8 cellular contexts compared by ENCODE assay signal in genomic region chr1:23424171-23424959, GRCh38. TPM values are rescaled to one million over a fixed set of nuclear protein-coding genes. Genes with fewer than 3 reads are reported as not detected.
DNase-seq lines count a peak whose midpoint lies in the region; ATAC-seq, FAIRE-seq and TF ChIP-seq lines count a peak whose summit lies in the region.

Gene TCEA3 (minus strand): TSS chr1:23424748. CDS start chr1:23424633, 115 bp downstream.

- H3K36me3 ChIP-seq in astrocyte (ENCODE audit: insufficient read depth, low read length), result no peaks in the 10 kb centered on the region

- H3K36me3 Mint-ChIP-seq in astrocyte (ENCODE audit: low read depth, unreplicated experiment) (peaks cover 28% of the 10 kb centered on the region), immature natural killer cell (peaks cover 0 to 6% (median 0%) of the 10 kb centered on the region in 3 donors)

- H3K4me3 Mint-ChIP-seq in astrocyte (ENCODE audit: unreplicated experiment) (peak within 1 kb of the TSS; percentile 79), immature natural killer cell (peak within 1 kb of the TSS; percentile 65 to 83 (median 72))

- H3K4me2 ChIP-seq in astrocyte (ENCODE audit: low read length), result peak within 1 kb of the TSS; percentile 89

- H3K27me3 Mint-ChIP-seq in astrocyte (ENCODE audit: low read depth, unreplicated experiment) (peaks cover 61% of the 10 kb centered on the region), immature natural killer cell (ENCODE audit: low read depth in 3 of 3) (peaks cover 4 to 14% (median 9%) of the 10 kb centered on the region in 3 donors)

- H3K4me1 Mint-ChIP-seq in astrocyte (ENCODE audit: low read depth, unreplicated experiment) (peaks cover 4% of the 10 kb centered on the region), immature natural killer cell (peaks cover 20 to 29% of the 10 kb centered on the region in 2 donors)

- no peak within 1 kb of the TSS for H3K27ac ChIP-seq in astrocyte (ENCODE audit: low read depth, low read length)

- H3K79me2 ChIP-seq in astrocyte (ENCODE audit: insufficient read depth, low read length), result no peaks in the 10 kb centered on the region

- ATAC-seq in GM21528 (IDR thresholded peaks at IDR 0.05; ENCODE audit: low FRiP score, unreplicated experiment) (no peak), GM21786 (IDR thresholded peaks at IDR 0.05; ENCODE audit: unreplicated experiment) (no peak), GM21360 (IDR thresholded peaks at IDR 0.05; ENCODE audit: unreplicated experiment) (no peak)

- TF ChIP-seq CTCF in AG10803 (conservative IDR thresholded peaks at IDR 0.05; ENCODE audit: low read length) (no peak), astrocyte (IDR thresholded peaks at IDR 0.05; ENCODE audit: insufficient read depth, low read depth, low read length) (no peak)

- H3K4me1 ChIP-seq in astrocyte (ENCODE audit: insufficient read depth, low read length), result peaks cover 17% of the 10 kb centered on the region

- no peaks in the 10 kb centered on the region for H4K20me1 ChIP-seq in astrocyte (ENCODE audit: insufficient read depth, low read length)

- H3K4me3 ChIP-seq in AG10803 (ENCODE audit: low read length), result peak within 1 kb of the TSS; percentile 69
- H3K4me3 ChIP-seq in astrocyte (ENCODE audit: insufficient read depth, low read depth, low read length), result peak within 1 kb of the TSS; percentile 54

- no peak for FAIRE-seq in astrocyte (lab: Jason Lieb, UNC)

- no peaks in the 10 kb centered on the region for H3K9me3 ChIP-seq in astrocyte (ENCODE audit: insufficient read depth, low read depth, low read length)

- H3K9me3 Mint-ChIP-seq in astrocyte (ENCODE audit: unreplicated experiment), result peaks cover 3% of the 10 kb centered on the region
- no peaks in the 10 kb centered on the region for H3K9me3 Mint-ChIP-seq in immature natural killer cell

- DNase-seq in AG10803 (ENCODE audit: low read depth) (peak; percentile 19), NCI-H2227 treated with DMSO at 0.1 percent for 48 hours (lab: John Stamatoyannopoulos, UW) (peak; percentile 58), astrocyte (ENCODE audit: low read depth) (no peak), immature natural killer cell (peak in 1 of 3 donors; percentile 3)
- DNase-seq in stimulated activated CD4-positive, alpha-beta T cell treated with anti-CD3 and anti-CD28 coated beads, Interleukin-4, amount 100 ng/mL, for 24 hours, result peak; percentile 11

- H3K27me3 ChIP-seq in astrocyte (ENCODE audit: insufficient read depth, low read length), result no peaks in the 10 kb centered on the region

- H3K9ac ChIP-seq in astrocyte (ENCODE audit: low read length), result peak within 1 kb of the TSS; percentile 57

- no peak within 1 kb of the TSS for H3K27ac Mint-ChIP-seq in astrocyte (ENCODE audit: unreplicated experiment)
- H3K27ac Mint-ChIP-seq in immature natural killer cell, result peak within 1 kb of the TSS in 1 of 6 donors; percentile 22

- peak within 1 kb of the TSS; percentile 94 for H2AFZ ChIP-seq in astrocyte (ENCODE audit: low read depth, low read length)

RNA-seq across cellular contexts. Expression of gene TCEA3, which starts in this region (rescaled TPM):
- total RNA-seq in astrocyte, result 3.3 and 3.4 TPM in 2 replicates
- 1 to 10 TPM in 2 of 3 donors, under 1 TPM in 1; 0.71 to 2.4 (median 1.1) TPM for polyA plus RNA-seq in immature natural killer cell
